Comparison of ENCODE assay signal across 26 cellular contexts in genomic region chr20:59596690-59597089, GRCh38. TPM values are rescaled to one million over a fixed set of nuclear protein-coding genes. Genes with fewer than 3 reads are reported as not detected.
DNase-seq lines count a peak whose midpoint lies in the region; ATAC-seq and TF ChIP-seq lines count a peak whose summit lies in the region.
"Had no signal": no experiment of that assay in that cellular context is flagged by ENCODE, and none has a peak within 500 bp of the region (broad histone marks: within the 10 kb centered on the region; RNA-seq: fewer than 3 reads in every experiment).

No MANE protein-coding gene starts in this region.

- no peaks in the 10 kb centered on the region for H3K27me3 ChIP-seq in thoracic aorta (replicated peaks; ENCODE audit: insufficient read depth)

- H3K36me3 ChIP-seq in thoracic aorta = no peaks in the 10 kb centered on the region
- H3K36me3 ChIP-seq: BE2C, HAP-1 had no signal

- DNase-seq in Right ventricle myocardium inferior (ENCODE audit: missing footprints) = no peak
- DNase-seq in cardiac septum (ENCODE audit: low spot score) = no peak
- DNase-seq in NCI-H526 (lab: John Stamatoyannopoulos, UW) = peak; percentile 29 to 72
- no peak for DNase-seq in thoracic aorta (ENCODE audit: low spot score)
- no peak for DNase-seq in ureter (ENCODE audit: low spot score)
- DNase-seq in NCI-H446 (lab: John Stamatoyannopoulos, UW) = no peak
- DNase-seq: BE2C; CD4-positive, CD25-positive, alpha-beta regulatory T cell; DMS153; GOT3; HFFc6; NCI-H1092 treated with DMSO at 0.1 percent for 48 hours; NCI-H1436; NCI-H187; NCI-H2081 treated with DMSO at 0.1 percent for 48 hours; NCI-H2171; NCI-H226; NCI-H524; RPMI8226; SK-N-SH; SW 1271 had no signal

- intact Hi-C loops in Right ventricle myocardium inferior (cut with DNase I) = loop anchor here (10.0 kb wide), 1 partner anchor 248 kb away; no protein-coding TSS in a partner anchor
- intact Hi-C loops in cardiac septum (cut with DNase I) = loop anchor here (10.0 kb wide), 1 partner anchor 248 kb away; no protein-coding TSS in a partner anchor

- ATAC-seq in Right ventricle myocardium inferior (peak; percentile 80), thoracic aorta (ENCODE audit: insufficient number of reproducible peaks, low FRiP score, low read depth) (peak; percentile 36), HG03378 (IDR thresholded peaks at IDR 0.05; ENCODE audit: unreplicated experiment) (no peak)

- H3K27ac ChIP-seq in cingulate gyrus (ENCODE audit: low read depth, low read length) (peak overlapping the region; percentile 65), thoracic aorta (no peak overlapping the region)
- H3K27ac ChIP-seq: 22Rv1, KMS-11 had no signal

- TF ChIP-seq CTCF in thoracic aorta (IDR thresholded peaks at IDR 0.05) = no peak

- H3K4me1 ChIP-seq in thoracic aorta (ENCODE audit: control insufficient read depth in 1 of 2, low read depth in 2 of 2) = no peaks in the 10 kb centered on the region
- H3K4me1 ChIP-seq: BE2C, HAP-1 had no signal

- H3K4me3 ChIP-seq in thoracic aorta = no peak overlapping the region
- H3K4me3 ChIP-seq: HAP-1 had no signal

- H3K9me3 ChIP-seq in thoracic aorta = no peaks in the 10 kb centered on the region
- H3K9me3 ChIP-seq: BE2C, HAP-1, SK-N-SH had no signal

RNA-seq across cellular contexts. Expression of gene PHACTR3, which starts 7.7 kb away (rescaled TPM):
- total RNA-seq in Right ventricle myocardium inferior (9.9 TPM), cardiac septum (0.54 TPM), thoracic aorta (not detected), ureter (0.60 TPM)
- total RNA-seq: CD4-positive, CD25-positive, alpha-beta regulatory T cell; HFFc6 had no signal

Comparison
In these comparisons a context has a peak if more than half of its experiments do, and no peak if none do; other contexts are left out.
1. DNase-seq: peak in NCI-H526 (2 of 2); none in Right ventricle myocardium inferior (single experiment), cardiac septum (single experiment), thoracic aorta (single experiment), ureter (single experiment) and NCI-H446 (0 of 2).